Comparison of ENCODE assay signal across 20 cellular contexts in genomic region chr5:35195472-35195852, GRCh38. TPM values are rescaled to one million over a fixed set of nuclear protein-coding genes. Genes with fewer than 3 reads are reported as not detected.
"Had no signal": no experiment of that assay in that cellular context is flagged by ENCODE, and none has a peak within 500 bp of the region (broad histone marks: within the 10 kb centered on the region; RNA-seq: fewer than 3 reads in every experiment).

No MANE protein-coding gene starts in this region.

- DNase-seq: activated CD4-positive, alpha-beta T cell treated with anti-CD3 and anti-CD28 coated beads for 1 hour; activated CD4-positive, alpha-beta T cell treated with anti-CD3 and anti-CD28 coated beads, Interleukin-2, amount 50 U/mL, for 4 hours; activated naive CD4-positive, alpha-beta T cell treated with anti-CD3 and anti-CD28 coated beads, Interleukin-2, amount 50 U/mL, for 16 hours; dorsolateral prefrontal cortex; left lung; mammary epithelial cell; ovary; retina; SK-N-SH; stimulated activated CD4-positive, alpha-beta T cell treated with anti-CD3 and anti-CD28 coated beads, Interleukin-15, amount 100 ng/mL, for 24 hours; stimulated activated CD4-positive, alpha-beta T cell treated with anti-CD3 and anti-CD28 coated beads, Interleukin-4, amount 100 ng/mL, for 1 hour; stimulated activated naive CD8-positive, alpha-beta T cell treated with anti-CD3 and anti-CD28 coated beads, Interleukin-15, Interleukin-2, amounts not matched to agents 100 U/mL and 50 U/mL, for 24 hours; T-cell; T-helper 9 cell; upper lobe of left lung had no signal

- H3K36me3 Mint-ChIP-seq: T-cell had no signal

- H3K27me3 ChIP-seq: ovary, upper lobe of left lung had no signal

- H3K27ac Mint-ChIP-seq: activated T-helper 2 cell treated with anti-CD3 and anti-CD28 coated beads, Interferon-gamma antibody, Interleukin-2, Interleukin-4, amounts not matched to agents 10 μg/mL and 5 μg/mL and 100 μg/mL, durations not matched to agents 14 hours and 24 hours and 36 hours; T-cell had no signal

- ATAC-seq: left lung; stimulated activated naive CD8-positive, alpha-beta T cell treated with anti-CD3 and anti-CD28 coated beads, Interleukin-15, Interleukin-2, amounts not matched to agents 100 U/mL and 50 U/mL, for 24 hours; T-cell had no signal

- H3K4me3 ChIP-seq: dorsolateral prefrontal cortex, left lung, ovary had no signal

- H3K27ac ChIP-seq: dorsolateral prefrontal cortex, left lung, ovary had no signal

- FAIRE-seq: astrocyte, bronchial epithelial cell, endometrium, islet of Langerhans had no signal

- H3K4me3 Mint-ChIP-seq: T-cell had no signal

- H3K36me3 ChIP-seq: left lung, ovary, upper lobe of left lung had no signal

- H3K9me3 Mint-ChIP-seq: activated T-helper 2 cell treated with anti-CD3 and anti-CD28 coated beads, Interferon-gamma antibody, Interleukin-2, Interleukin-4, amounts not matched to agents 10 μg/mL and 5 μg/mL and 100 μg/mL, durations not matched to agents 14 hours and 24 hours and 36 hours; T-cell had no signal

- H3K4me2 ChIP-seq: SK-N-SH had no signal

- H3K9me2 ChIP-seq: SK-N-SH had no signal

- H3K9ac ChIP-seq: SK-N-SH had no signal

- H3K9me3 ChIP-seq: left lung, ovary, SK-N-SH, upper lobe of left lung had no signal

RNA-seq across cellular contexts. Expression of gene PRLR, which starts 34.8 kb away (rescaled TPM):
- total RNA-seq: activated T-helper 2 cell treated with anti-CD3 and anti-CD28 coated beads, Interferon-gamma antibody, Interleukin-2, Interleukin-4, amounts not matched to agents 10 μg/mL and 5 μg/mL and 100 μg/mL, durations not matched to agents 14 hours and 24 hours and 36 hours; bronchial epithelial cell had no signal
- polyA plus RNA-seq: mammary epithelial cell had no signal
